19 cellular contexts compared by ENCODE assay signal in the genomic region with DNA sequence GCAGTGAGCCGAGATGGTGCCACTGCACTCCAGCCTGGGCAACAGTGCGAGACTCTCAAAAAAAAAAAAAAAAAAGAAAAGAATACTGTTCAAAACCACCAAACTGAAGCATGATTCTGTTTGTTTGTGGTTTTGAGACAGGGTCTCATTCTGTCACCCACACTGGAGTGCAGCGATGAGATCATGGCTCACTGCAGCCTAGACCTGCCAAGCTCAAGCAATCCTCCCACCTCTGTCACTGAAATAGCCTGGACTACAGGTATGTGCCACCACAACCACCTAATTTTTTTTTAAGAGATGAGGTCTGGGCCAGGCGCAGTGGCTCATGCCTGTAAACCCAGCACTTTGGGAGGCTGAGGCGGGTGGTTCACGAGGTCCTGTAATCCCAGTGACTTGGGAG. TPM values are rescaled to one million over a fixed set of nuclear protein-coding genes. Genes with fewer than 3 reads are reported as not detected.
DNase-seq lines count a peak whose midpoint lies in the region; ATAC-seq and TF ChIP-seq lines count a peak whose summit lies in the region.
"Had no signal": no experiment of that assay in that cellular context is flagged by ENCODE, and none has a peak within 500 bp of the region (broad histone marks: within the 10 kb centered on the region; RNA-seq: fewer than 3 reads in every experiment).

No MANE protein-coding gene starts in this region.

- DNase-seq in NK-92 treated with Interleukin-12 subunit alpha and Interleukin-12 subunit beta, amount 100 ng/mL, for 24 hours (lab: John Stamatoyannopoulos, UW), result peak; percentile 33
- DNase-seq in NK-92 (lab: John Stamatoyannopoulos, UW; ENCODE audit: unreplicated experiment) (no peak), RWPE1 (ENCODE audit: low spot score) (no peak), kidney glomerular epithelial cell (lab: John Stamatoyannopoulos, UW) (peak; percentile 9), stomach (no peak), NCI-H345 (lab: John Stamatoyannopoulos, UW) (no peak)
- DNase-seq: AML-193, DMS79 treated with DMSO at 0.1 percent for 48 hours, GM23248, NCI-H1105 treated with DMSO at 0.1 percent for 48 hours, NCI-H1694, NCI-H510A treated with DMSO at 0.1 percent for 48 hours, NCI-H774, PC-9, SJCRH30 had no signal

- ATAC-seq in GM19035 (IDR thresholded peaks at IDR 0.05; ENCODE audit: unreplicated experiment), result no peak
- ATAC-seq: HCT116 had no signal

- no peak overlapping the region for H3K9ac ChIP-seq in BLaER1
- H3K9ac ChIP-seq: GM23248 had no signal

- H3K4me1 ChIP-seq in BLaER1 (peaks cover 54% of the 10 kb centered on the region), stomach (peaks cover 17 to 64% (median 29%) of the 10 kb centered on the region in 4 donors)

- intact Hi-C loops in stomach (cut with DNase I; ENCODE audit: low total_unique reads), result loop anchor here (2.0 to 10.0 kb wide), 2 partner anchors 30 to 64 kb away; no protein-coding TSS in a partner anchor

- no peak for TF ChIP-seq POLR2A in stomach (IDR thresholded peaks at IDR 0.05)

- H3K9me3 ChIP-seq in BLaER1 (no peaks in the 10 kb centered on the region), stomach (no peaks in the 10 kb centered on the region)
- H3K9me3 ChIP-seq: SJCRH30 had no signal

- TF ChIP-seq CTCF in RWPE1 (conservative IDR thresholded peaks at IDR 0.05; ENCODE audit: low read depth) (no peak), stomach (IDR thresholded peaks at IDR 0.05) (no peak)

- H3K4me3 ChIP-seq in BLaER1 (no peak overlapping the region), stomach (no peak overlapping the region)
- H3K4me3 ChIP-seq: GM23248, PC-9, SJCRH30 had no signal

- H3K27me3 ChIP-seq in BLaER1 (no peaks in the 10 kb centered on the region), stomach (no peaks in the 10 kb centered on the region)
- H3K27me3 ChIP-seq: SJCRH30 had no signal

- H3K4me2 ChIP-seq in BLaER1, result peak overlapping the region; percentile 35; the same call in 1 of the 2 replicates
- H3K4me2 ChIP-seq: PC-9 had no signal

- TF ChIP-seq EP300 in stomach (IDR thresholded peaks at IDR 0.05), result no peak

- CTCF ChIA-PET in RWPE1 (lab: Yijun Ruan, JAX), result no interaction called here

- WGBS in stomach, 5 donors, result 73 to 96% (median 92%) methylated on average over 6 of the region's 6 CpGs

- H4K20me1 ChIP-seq in BLaER1, result peaks cover 89% of the 10 kb centered on the region

- POLR2A ChIA-PET in RWPE1 (lab: Yijun Ruan, JAX; ENCODE audit: low non-redundant PET), result interaction anchor here (0.6 kb wide), 1 partner anchor 14 kb away, joined by 12 read pairs; no protein-coding TSS in a partner anchor

- no peak overlapping the region for H3K27ac ChIP-seq in BLaER1
- H3K27ac ChIP-seq in RWPE1, result peak overlapping the region; percentile 45
- H3K27ac ChIP-seq in stomach, result no peak overlapping the region
- H3K27ac ChIP-seq: 22Rv1, GM23248, PC-9, SJCRH30 had no signal

- H3K36me3 ChIP-seq in BLaER1 (peaks cover 71% of the 10 kb centered on the region), stomach (peaks cover 48 to 71% (median 67%) of the 10 kb centered on the region in 4 donors)

RNA-seq across cellular contexts. Expression of a gene that starts 4.3 kb away (rescaled TPM):
- 10 to 100 TPM; 10.7 to 88.1 (median 53.6) TPM for total RNA-seq in stomach
- polyA plus RNA-seq in stomach, result 100 to 1,000 TPM in 2 of 3 donors, 10 to 100 TPM in 1; 66.0 to 141 (median 130) TPM

RNA-seq across cellular contexts. Expression of a gene that starts 24.1 kb away (rescaled TPM):
- 100 to 1,000 TPM in 1 of 5 donors, 10 to 100 TPM in 3, 1 to 10 TPM in 1; 8.0 to 217 (median 61.9) TPM for total RNA-seq in stomach
- polyA plus RNA-seq in stomach, result 100 to 1,000 TPM; 133 to 405 (median 227) TPM

RNA-seq across cellular contexts. Expression of a gene that starts 27.0 kb away (rescaled TPM):
- total RNA-seq in stomach, result 100 to 1,000 TPM in 1 of 5 donors, 10 to 100 TPM in 4; 20.3 to 220 (median 29.2) TPM
- 10 to 100 TPM; 21.5 to 52.1 (median 37.3) TPM for polyA plus RNA-seq in stomach

RNA-seq across cellular contexts. Expression of a gene that starts 46.9 kb away (rescaled TPM):
- 100 to 1,000 TPM in 3 of 5 donors, 10 to 100 TPM in 2; 24.1 to 472 (median 150) TPM for total RNA-seq in stomach
- polyA plus RNA-seq in stomach, result 100 to 1,000 TPM in 2 of 3 donors, 10 to 100 TPM in 1; 60.5 to 120 (median 117) TPM

Comparison
In these comparisons a context has a peak if more than half of its experiments do, and no peak if none do; other contexts are left out.
1. DNase-seq: peak in NK-92 treated with Interleukin-12 subunit alpha and Interleukin-12 subunit beta, amount 100 ng/mL, for 24 hours (single experiment) and kidney glomerular epithelial cell (single experiment); none in NK-92 (single experiment), RWPE1 (single experiment), stomach (single experiment) and NCI-H345 (single experiment).